In the genomic region with DNA sequence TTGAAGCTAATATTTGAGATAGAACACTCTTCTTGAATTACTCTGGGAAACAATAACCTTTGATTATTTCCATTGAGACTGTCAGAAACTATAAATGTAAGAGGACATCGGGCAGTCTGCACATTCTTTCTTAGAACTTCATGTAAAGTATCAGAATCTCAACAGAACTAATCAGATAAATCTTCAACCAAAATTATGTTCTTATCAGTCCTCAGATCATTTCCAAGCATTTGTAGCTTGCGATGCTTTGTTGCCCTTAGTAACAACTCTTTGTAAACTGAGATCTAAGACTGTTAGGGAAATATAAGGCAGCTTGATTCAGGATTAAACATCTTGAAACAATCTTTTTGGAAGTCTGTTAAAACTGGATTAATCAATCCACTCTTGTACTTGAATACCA, we compare ENCODE assay signal across 1 cellular context.
TF ChIP-seq lines count a peak whose summit lies in the region.

No MANE protein-coding gene starts in this region.

TF ChIP-seq in IMR-90, 13 proteins besides CTCF, POLR2A, EP300 and RAD21 (continued from another document):
- TF ChIP-seq MAFK (IDR thresholded peaks at IDR 0.05; ENCODE audit: low read depth, low read length) (no peak), SMC3 (IDR thresholded peaks at IDR 0.05; ENCODE audit: low read depth, low read length) (no peak), RCOR1 (IDR thresholded peaks at IDR 0.05; ENCODE audit: insufficient replicate concordance, low read length) (no peak), FOS (IDR thresholded peaks at IDR 0.05; ENCODE audit: low read depth, low read length) (no peak), RFX5 (IDR thresholded peaks at IDR 0.05; ENCODE audit: low read depth, low read length) (no peak), CHD1 (IDR thresholded peaks at IDR 0.05; ENCODE audit: low read depth, low read length) (no peak), MXI1 (IDR thresholded peaks at IDR 0.05; ENCODE audit: borderline replicate concordance, low read depth, low read length) (no peak)
